1 cellular context compared by ENCODE assay signal in genomic region chr11:3865388-3866193, GRCh38.
TF ChIP-seq lines count a peak whose summit lies in the region.

No MANE protein-coding gene starts in this region.

TF ChIP-seq in K562, 482 proteins besides CTCF, POLR2A, EP300 and RAD21 (continued from another document and continues in another):
- TF ChIP-seq FOXO4 (CRISPR knock-in tag; IDR thresholded peaks at IDR 0.05) (no peak), TRIM25 (IDR thresholded peaks at IDR 0.05; ENCODE audit: borderline replicate concordance) (no peak), ZNF121 (CRISPR knock-in tag; conservative IDR thresholded peaks at IDR 0.05) (no peak), TAF1 (IDR thresholded peaks at IDR 0.05; ENCODE audit: control insufficient read depth, extremely low read depth, insufficient read depth, low read length, severe bottlenecking) (no peak), ZNF79 (CRISPR knock-in tag; IDR thresholded peaks at IDR 0.05; ENCODE audit: low read depth) (0 out of 2 replicates have a peak, but pooled peaks have one; percentile 51), RBM15 (IDR thresholded peaks at IDR 0.05; ENCODE audit: insufficient read depth, low read length) (no peak), SRSF3 (IDR thresholded peaks at IDR 0.05; ENCODE audit: insufficient read depth, low read length) (no peak), ARHGAP35 (IDR thresholded peaks at IDR 0.05; ENCODE audit: partially characterized antibody) (no peak), SREBF2 (CRISPR knock-in tag; IDR thresholded peaks at IDR 0.05) (no peak), NRF1 (conservative IDR thresholded peaks at IDR 0.05 in 1 of 2, IDR thresholded peaks at IDR 0.05 in 1 of 2) (no peak), ARNT (IDR thresholded peaks at IDR 0.05) (no peak), FOXM1 (IDR thresholded peaks at IDR 0.05; ENCODE audit: low read depth) (0 out of 2 replicates have a peak, but pooled peaks have one; percentile 12), FOXM1 (CRISPR knock-in tag; IDR thresholded peaks at IDR 0.05; ENCODE audit: low read depth) (no peak), POLR2G (IDR thresholded peaks at IDR 0.05; ENCODE audit: low read depth, low read length) (no peak), PCBP1 (IDR thresholded peaks at IDR 0.05; ENCODE audit: low read depth, low read length, poor library complexity, severe bottlenecking) (no peak), ZBTB33 (CRISPR knock-in tag; IDR thresholded peaks at IDR 0.05) (no peak), RB1 (IDR thresholded peaks at IDR 0.05; ENCODE audit: low read depth) (no peak), RBM39 (optimal IDR thresholded peaks at IDR 0.05; ENCODE audit: low read depth, low read length) (no peak), EP400 (IDR thresholded peaks at IDR 0.05) (peak; percentile 14; the same call in 1 of the 2 replicates), ETV5 (CRISPR knock-in tag; IDR thresholded peaks at IDR 0.05; ENCODE audit: low read depth) (no peak; the same call in 1 of the 2 replicates), SOX6 (IDR thresholded peaks at IDR 0.05) (peak; percentile 85), MTA3 (IDR thresholded peaks at IDR 0.05; ENCODE audit: borderline replicate concordance) (no peak), HOMEZ (CRISPR knock-in tag; IDR thresholded peaks at IDR 0.05) (no peak), ZNF668 (CRISPR knock-in tag; IDR thresholded peaks at IDR 0.05) (peak; percentile 50; the same call in 1 of the 2 replicates), RCOR1 (IDR thresholded peaks at IDR 0.05; ENCODE audit: borderline replicate concordance in 1 of 2, low read depth in 2 of 2, low read length in 2 of 2) (peak in 1 of 2 experiments; percentile 71; a peak in 1 of 4 replicates), ZNF212 (CRISPR knock-in tag; IDR thresholded peaks at IDR 0.05) (no peak), BACH1 (tag; IDR thresholded peaks at IDR 0.05) (no peak), SMARCC2 (IDR thresholded peaks at IDR 0.05; ENCODE audit: low read depth) (peak; percentile 44; the same call in 1 of the 2 replicates), RREB1 (CRISPR knock-in tag; IDR thresholded peaks at IDR 0.05) (no peak), HDAC3 (IDR thresholded peaks at IDR 0.05; ENCODE audit: borderline replicate concordance, partially characterized antibody) (no peak), EGR1 (conservative IDR thresholded peaks at IDR 0.05) (no peak), SRF (CRISPR knock-in tag; IDR thresholded peaks at IDR 0.05) (no peak), NR2F6 (CRISPR knock-in tag; IDR thresholded peaks at IDR 0.05) (no peak), ZNF197 (CRISPR knock-in tag; IDR thresholded peaks at IDR 0.05; ENCODE audit: low read depth) (peak; percentile 46; the same call in 1 of the 2 replicates), KDM1A (IDR thresholded peaks at IDR 0.05) (peak; percentile 28 to 62; a peak in 2 of 4 replicates), ZNF717 (CRISPR knock-in tag; IDR thresholded peaks at IDR 0.05) (no peak), ZBTB1 (CRISPR knock-in tag; IDR thresholded peaks at IDR 0.05; ENCODE audit: borderline replicate concordance, low read depth) (no peak), PYGO2 (tag; IDR thresholded peaks at IDR 0.05) (no peak)
- TF ChIP-seq, protein P1, sequence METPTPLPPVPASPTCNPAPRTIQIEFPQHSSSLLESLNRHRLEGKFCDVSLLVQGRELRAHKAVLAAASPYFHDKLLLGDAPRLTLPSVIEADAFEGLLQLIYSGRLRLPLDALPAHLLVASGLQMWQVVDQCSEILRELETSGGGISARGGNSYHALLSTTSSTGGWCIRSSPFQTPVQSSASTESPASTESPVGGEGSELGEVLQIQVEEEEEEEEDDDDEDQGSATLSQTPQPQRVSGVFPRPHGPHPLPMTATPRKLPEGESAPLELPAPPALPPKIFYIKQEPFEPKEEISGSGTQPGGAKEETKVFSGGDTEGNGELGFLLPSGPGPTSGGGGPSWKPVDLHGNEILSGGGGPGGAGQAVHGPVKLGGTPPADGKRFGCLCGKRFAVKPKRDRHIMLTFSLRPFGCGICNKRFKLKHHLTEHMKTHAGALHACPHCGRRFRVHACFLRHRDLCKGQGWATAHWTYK (CRISPR knock-in tag; IDR thresholded peaks at IDR 0.05) = peak; percentile 42; the same call in 1 of the 2 replicates
- TF ChIP-seq, protein P2, sequence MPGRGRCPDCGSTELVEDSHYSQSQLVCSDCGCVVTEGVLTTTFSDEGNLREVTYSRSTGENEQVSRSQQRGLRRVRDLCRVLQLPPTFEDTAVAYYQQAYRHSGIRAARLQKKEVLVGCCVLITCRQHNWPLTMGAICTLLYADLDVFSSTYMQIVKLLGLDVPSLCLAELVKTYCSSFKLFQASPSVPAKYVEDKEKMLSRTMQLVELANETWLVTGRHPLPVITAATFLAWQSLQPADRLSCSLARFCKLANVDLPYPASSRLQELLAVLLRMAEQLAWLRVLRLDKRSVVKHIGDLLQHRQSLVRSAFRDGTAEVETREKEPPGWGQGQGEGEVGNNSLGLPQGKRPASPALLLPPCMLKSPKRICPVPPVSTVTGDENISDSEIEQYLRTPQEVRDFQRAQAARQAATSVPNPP (IDR thresholded peaks at IDR 0.05; ENCODE audit: borderline replicate concordance, insufficient read depth, insufficient read length) = no peak
- TF ChIP-seq, protein P3, sequence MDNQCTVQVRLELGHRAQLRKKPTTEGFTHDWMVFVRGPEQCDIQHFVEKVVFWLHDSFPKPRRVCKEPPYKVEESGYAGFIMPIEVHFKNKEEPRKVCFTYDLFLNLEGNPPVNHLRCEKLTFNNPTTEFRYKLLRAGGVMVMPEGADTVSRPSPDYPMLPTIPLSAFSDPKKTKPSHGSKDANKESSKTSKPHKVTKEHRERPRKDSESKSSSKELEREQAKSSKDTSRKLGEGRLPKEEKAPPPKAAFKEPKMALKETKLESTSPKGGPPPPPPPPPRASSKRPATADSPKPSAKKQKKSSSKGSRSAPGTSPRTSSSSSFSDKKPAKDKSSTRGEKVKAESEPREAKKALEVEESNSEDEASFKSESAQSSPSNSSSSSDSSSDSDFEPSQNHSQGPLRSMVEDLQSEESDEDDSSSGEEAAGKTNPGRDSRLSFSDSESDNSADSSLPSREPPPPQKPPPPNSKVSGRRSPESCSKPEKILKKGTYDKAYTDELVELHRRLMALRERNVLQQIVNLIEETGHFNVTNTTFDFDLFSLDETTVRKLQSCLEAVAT (IDR thresholded peaks at IDR 0.05) = no peak
